ENCODE assay signal across 8 cellular contexts in the genomic region with DNA sequence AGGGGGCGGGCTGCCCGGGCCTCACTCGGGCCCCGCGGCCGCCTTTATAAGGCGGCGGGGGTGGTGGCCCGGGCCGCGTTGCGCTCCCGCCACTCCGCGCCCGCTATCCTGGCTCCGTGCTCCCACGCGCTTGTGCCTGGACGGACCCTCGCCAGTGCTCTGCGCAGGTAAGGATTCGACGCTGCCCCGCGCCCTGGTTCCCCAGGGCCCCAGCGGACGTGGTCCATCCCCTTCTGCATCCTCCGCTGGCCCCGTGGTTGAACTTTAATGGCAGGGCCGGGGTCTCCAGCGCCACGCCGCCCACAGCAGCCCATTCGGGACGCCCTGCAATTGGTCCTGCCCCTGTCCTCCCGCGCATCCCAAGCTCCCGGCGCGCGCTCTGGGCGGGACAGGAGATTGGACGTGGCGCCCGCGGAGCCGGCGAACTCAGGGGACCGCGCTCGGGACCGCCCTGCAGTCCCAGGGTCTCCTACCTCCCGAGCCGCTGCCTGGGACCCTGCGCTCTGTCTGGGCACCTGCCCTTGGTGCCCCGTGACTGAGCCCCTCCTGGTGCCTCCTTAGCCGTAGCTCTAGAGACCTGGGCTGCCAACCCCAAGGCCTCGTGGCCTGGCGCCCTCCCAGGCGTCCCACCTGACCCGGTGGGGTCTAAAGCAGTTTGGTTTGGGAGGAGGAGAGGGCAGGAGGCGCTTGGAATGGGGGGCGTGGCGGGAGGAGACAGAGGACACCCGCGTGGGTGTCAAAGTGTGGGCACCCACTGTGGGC. TPM values are rescaled to one million over a fixed set of nuclear protein-coding genes. Genes with fewer than 3 reads are reported as not detected.
DNase-seq lines count a peak whose midpoint lies in the region; FAIRE-seq and TF ChIP-seq lines count a peak whose summit lies in the region.

A gene (plus strand): TSS at position 73 of the 762 bp plus-strand sequence. CDS start 44,659 bp downstream, outside the sequence.

- H3K4me3 ChIP-seq in endocrine pancreas (ENCODE audit: control insufficient read depth, insufficient read depth, low read length) (no peak within 1 kb of the TSS), urinary bladder (ENCODE audit: low read depth, low read length) (peak within 1 kb of the TSS; percentile 23), small intestine (ENCODE audit: low read depth in 1 of 2, low read length in 2 of 2) (no peak within 1 kb of the TSS)

- peaks cover 5% of the 10 kb centered on the region for H3K4me1 Mint-ChIP-seq in mesothelial cell of epicardium

- DNase-seq in stimulated activated CD4-positive, alpha-beta T cell treated with anti-CD3 and anti-CD28 coated beads, Interleukin-15, amount 100 ng/mL, for 24 hours = peak; percentile 11
- no peak for DNase-seq in stimulated activated CD4-positive, alpha-beta T cell treated with anti-CD3 and anti-CD28 coated beads, Interleukin-4, amount 100 ng/mL, for 1 hour
- DNase-seq in mesothelial cell of epicardium (ENCODE audit: low spot score in 2 of 2, unreplicated experiment in 2 of 2) (no peak), small intestine (no peak), NOMO-1 treated with DMSO at 0.1 percent for 48 hours (lab: John Stamatoyannopoulos, UW; ENCODE audit: unreplicated experiment) (no peak), DMS 273 treated with DMSO at 0.1 percent for 48 hours (lab: John Stamatoyannopoulos, UW) (no peak)

- H3K36me3 ChIP-seq in endocrine pancreas (ENCODE audit: control insufficient read depth, insufficient read depth, low read length) (no peaks in the 10 kb centered on the region), urinary bladder (ENCODE audit: insufficient read depth) (no peaks in the 10 kb centered on the region), small intestine (ENCODE audit: control insufficient read depth in 2 of 2, insufficient read depth in 2 of 2, low read length in 2 of 2) (no peaks in the 10 kb centered on the region)

- H3K27ac Mint-ChIP-seq in mesothelial cell of epicardium = no peak within 1 kb of the TSS

- H3K36me3 Mint-ChIP-seq in mesothelial cell of epicardium = no peaks in the 10 kb centered on the region

- H3K9ac ChIP-seq in endocrine pancreas (ENCODE audit: control insufficient read depth, insufficient read depth, low read length) = peak within 1 kb of the TSS; percentile 84

- no peaks in the 10 kb centered on the region for H3K9me3 Mint-ChIP-seq in mesothelial cell of epicardium

- H3K4me1 ChIP-seq in endocrine pancreas (ENCODE audit: control insufficient read depth, insufficient read depth, low read length) (no peaks in the 10 kb centered on the region), urinary bladder (ENCODE audit: insufficient read depth) (no peaks in the 10 kb centered on the region), small intestine (ENCODE audit: control insufficient read depth in 2 of 2, insufficient read depth in 1 of 2, low read depth in 1 of 2, low read length in 1 of 2) (no peaks in the 10 kb centered on the region)

- H3K4me3 Mint-ChIP-seq in mesothelial cell of epicardium = peak within 1 kb of the TSS; percentile 63

- H3K27me3 Mint-ChIP-seq in mesothelial cell of epicardium (ENCODE audit: low read depth) = peaks cover 67% of the 10 kb centered on the region

- WGBS in urinary bladder = 6% methylated on average over 67 of the region's 67 CpGs
- WGBS in small intestine, 3 donors = 4 to 12% (median 5%) methylated on average over 50 to 67 of the region's 67 CpGs

- no peaks in the 10 kb centered on the region for H3K9me3 ChIP-seq in endocrine pancreas (ENCODE audit: control insufficient read depth, low read length)
- H3K9me3 ChIP-seq in small intestine (ENCODE audit: control insufficient read depth, low read depth) = no peaks in the 10 kb centered on the region

- no peak for FAIRE-seq in small intestine (lab: Jason Lieb, UNC)

- no peak within 1 kb of the TSS for H3K27ac ChIP-seq in urinary bladder (ENCODE audit: low read depth)
- H3K27ac ChIP-seq in small intestine (ENCODE audit: low read depth in 1 of 2, low read length in 1 of 2) = no peak within 1 kb of the TSS

- TF ChIP-seq CTCF in mesothelial cell of epicardium (IDR thresholded peaks at IDR 0.05; ENCODE audit: unreplicated experiment) = no peak

- no peaks in the 10 kb centered on the region for H3K27me3 ChIP-seq in endocrine pancreas (ENCODE audit: control insufficient read depth, insufficient read depth, low read length)
- H3K27me3 ChIP-seq in small intestine (ENCODE audit: control insufficient read depth in 2 of 2, insufficient read depth in 2 of 2, low read length in 2 of 2) = peaks cover 7 to 11% of the 10 kb centered on the region in 2 donors

RNA-seq across cellular contexts. Expression of the gene that starts here (rescaled TPM):
- 0.59 to 1.2 TPM (median 0.89 TPM) in 3 replicates for total RNA-seq in mesothelial cell of epicardium
- total RNA-seq in urinary bladder = 1.5 TPM
- 6.9 TPM for polyA plus RNA-seq in urinary bladder
- polyA plus RNA-seq in small intestine = 1 to 10 TPM in 2 of 3 donors, under 1 TPM in 1; 0.89 to 3.0 (median 2.6) TPM
